In the genomic region with DNA sequence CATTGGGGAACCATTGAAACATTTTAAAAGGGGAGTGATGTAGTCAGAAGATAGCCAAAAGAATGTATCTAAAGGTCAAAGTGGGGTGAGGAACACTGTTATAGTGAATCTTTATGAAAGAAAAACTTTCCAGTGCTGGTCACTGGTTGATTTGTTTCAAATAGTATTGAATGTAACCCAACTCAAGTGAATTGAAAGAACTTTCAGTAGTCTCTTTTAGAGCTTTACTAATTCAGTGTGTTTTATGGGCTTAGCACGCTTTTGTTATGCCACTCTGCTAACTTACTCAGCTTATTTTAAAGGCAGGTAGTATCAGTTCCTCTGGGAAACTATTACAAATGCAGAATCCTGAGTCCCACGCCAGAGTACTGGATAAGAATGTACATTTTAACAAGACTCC, we compare ENCODE assay signal across 23 cellular contexts. TPM values are rescaled to one million over a fixed set of nuclear protein-coding genes. Genes with fewer than 3 reads are reported as not detected.
A peak's percentile ranks its signal among the peaks of the same experiment; 100 is the strongest.
DNase-seq lines count a peak whose midpoint lies in the region; ATAC-seq, FAIRE-seq and TF ChIP-seq lines count a peak whose summit lies in the region.
"Had no signal": no experiment of that assay in that cellular context is flagged by ENCODE, and none has a peak within 500 bp of the region (broad histone marks: within the 10 kb centered on the region; RNA-seq: fewer than 3 reads in every experiment).

No MANE protein-coding gene starts in this region.

- no peaks in the 10 kb centered on the region for H3K9me3 ChIP-seq in K562 (replicated peaks; ENCODE audit: control insufficient read depth, insufficient read depth, low read depth, low read length)
- H3K9me3 ChIP-seq in CD4-positive, alpha-beta memory T cell (ENCODE audit: control insufficient read depth in 1 of 2, low read length in 2 of 2) = no peaks in the 10 kb centered on the region
- H3K9me3 ChIP-seq: SJSA1 had no signal

- intact Hi-C loops in K562 (cut with micrococcal nuclease) (no loop called here), lower leg skin (cut with DNase I; ENCODE audit: low total_unique reads) (no loop called here)
- intact Hi-C loops in CD4-positive, alpha-beta memory T cell (cut with micrococcal nuclease) = no loop called here

- CTCF ChIA-PET in K562 (lab: Yijun Ruan, JAX; ENCODE audit: low intra/inter-chr PET ratio) = no interaction called here
- CTCF ChIA-PET in CD4-positive, alpha-beta memory T cell (lab: Charles Lee; ENCODE audit: partially characterized antibody) = no interaction called here

- TF ChIP-seq EP300 in K562 (IDR thresholded peaks at IDR 0.05; ENCODE audit: low read length) = no peak

- H3K9me3 Mint-ChIP-seq in CD4-positive, alpha-beta memory T cell = no peaks in the 10 kb centered on the region

- no peak overlapping the region for H3K27ac Mint-ChIP-seq in CD4-positive, alpha-beta memory T cell
- H3K27ac Mint-ChIP-seq: CD14-positive monocyte, HFFc6 had no signal

- DNase-seq in K562 (ENCODE audit: extremely low read depth in 1 of 4, low spot score in 3 of 4) (no peak), HuH-7.5 (ENCODE audit: low spot score) (no peak), lower leg skin (ENCODE audit: low spot score in 2 of 2) (no peak)
- no peak for DNase-seq in CD4-positive, alpha-beta memory T cell
- DNase-seq: ACHN, AML-193, Caco-2, DMS153, EL, HFFc6, MV-4-11, NCI-H1417 treated with DMSO at 0.1 percent for 48 hours, NCI-H1930, NCI-H2171, NCI-H446 treated with DMSO at 0.1 percent for 48 hours, NCI-H774, PC-3 had no signal

- no peaks in the 10 kb centered on the region for H3K79me2 ChIP-seq in K562 (ENCODE audit: control insufficient read depth, insufficient read depth, low read length)

- H3K36me3 Mint-ChIP-seq in CD4-positive, alpha-beta memory T cell = no peaks in the 10 kb centered on the region
- H3K36me3 Mint-ChIP-seq: CD14-positive monocyte had no signal

- no peak overlapping the region for H3K4me3 ChIP-seq in K562
- no peak overlapping the region for H3K4me3 ChIP-seq in CD4-positive, alpha-beta memory T cell (ENCODE audit: low read length in 2 of 2)
- H3K4me3 ChIP-seq in lower leg skin (ENCODE audit: low read depth, poor library complexity, severe bottlenecking) = no peak overlapping the region
- H3K4me3 ChIP-seq: SJSA1 had no signal

- no peaks in the 10 kb centered on the region for H3K27me3 ChIP-seq in K562 (ENCODE audit: control insufficient read depth in 2 of 2, insufficient read depth in 2 of 2, low read length in 2 of 2)
- no peaks in the 10 kb centered on the region for H3K27me3 ChIP-seq in CD4-positive, alpha-beta memory T cell (ENCODE audit: insufficient read depth, low read length)
- H3K27me3 ChIP-seq: SJSA1 had no signal

- no peak overlapping the region for H3K4me2 ChIP-seq in K562 (ENCODE audit: insufficient read depth, low read length)

- H2AFZ ChIP-seq in K562 (ENCODE audit: low read depth, low read length) = 0 out of 2 replicates have a peak overlapping the region, but pooled peaks have one; percentile 27

- no peak for TF ChIP-seq POLR2A in K562 (conservative IDR thresholded peaks at IDR 0.05)
- no peak for TF ChIP-seq POLR2A in GM18505 (IDR thresholded peaks at IDR 0.05; ENCODE audit: borderline replicate concordance, extremely low read depth, insufficient read depth, insufficient read length)
- no peak for TF ChIP-seq POLR2A in lower leg skin (IDR thresholded peaks at IDR 0.05)

- no TSS peak for BruUV-seq in K562 (replicated peaks; lab: Mats Ljungman, UMichigan)

- POLR2A ChIA-PET in K562 (lab: Yijun Ruan, JAX) = no interaction called here
- POLR2A ChIA-PET in CD4-positive, alpha-beta memory T cell (lab: Charles Lee; ENCODE audit: partially characterized antibody) = no interaction called here

- FAIRE-seq in K562 (lab: Jason Lieb, UNC) = no peak

- no peaks in the 10 kb centered on the region for H3K36me3 ChIP-seq in K562 (ENCODE audit: control insufficient read depth, insufficient read depth, low read length)
- no peaks in the 10 kb centered on the region for H3K36me3 ChIP-seq in CD4-positive, alpha-beta memory T cell (ENCODE audit: insufficient read depth, low read length)
- H3K36me3 ChIP-seq: SJSA1 had no signal

- no peak overlapping the region for H3K4me3 Mint-ChIP-seq in CD4-positive, alpha-beta memory T cell
- H3K4me3 Mint-ChIP-seq: CD14-positive monocyte, HFFc6 had no signal

- TF ChIP-seq CTCF in K562 (IDR thresholded peaks at IDR 0.05 in 2 of 3, conservative IDR thresholded peaks at IDR 0.05 in 1 of 3; ENCODE audit: insufficient read depth in 2 of 3, low read depth in 1 of 3, low read length in 3 of 3) (no peak), lower leg skin (IDR thresholded peaks at IDR 0.05) (no peak)

- 13% methylated on average over 2 of the region's 2 CpGs for WGBS in K562 (ENCODE audit: insufficient coverage, low coverage, missing lambda C conversion rate)
- 83 to 93% methylated on average over 2 of the region's 2 CpGs for WGBS in lower leg skin, 2 donors

- H3K27ac ChIP-seq in K562 (ENCODE audit: extremely low read depth, low read depth, low read length) = no peak overlapping the region
- H3K27ac ChIP-seq in CD4-positive, alpha-beta memory T cell (ENCODE audit: low read depth, low read length) = no peak overlapping the region
- H3K27ac ChIP-seq: SJSA1 had no signal

- H3K9me1 ChIP-seq in K562 (ENCODE audit: control insufficient read depth, insufficient read depth, low read length) = no peaks in the 10 kb centered on the region

- H4K20me1 ChIP-seq in K562 (replicated peaks; ENCODE audit: control insufficient read depth, insufficient read depth, low read length) = no peaks in the 10 kb centered on the region

- H3K4me1 ChIP-seq in K562 (replicated peaks in 1 of 2; ENCODE audit: control insufficient read depth in 2 of 2, insufficient read depth in 2 of 2, low read length in 2 of 2) = no peaks in the 10 kb centered on the region; a peak in 1 of 5 replicates
- no peaks in the 10 kb centered on the region for H3K4me1 ChIP-seq in CD4-positive, alpha-beta memory T cell (ENCODE audit: insufficient read depth, low read length)
- H3K4me1 ChIP-seq: SJSA1 had no signal

- ATAC-seq in GM18502 (IDR thresholded peaks at IDR 0.05; ENCODE audit: poor library complexity, unreplicated experiment) = peak; percentile 54
- ATAC-seq in GM19025 (IDR thresholded peaks at IDR 0.05; ENCODE audit: low read depth, unreplicated experiment) = peak; percentile 64
- peak; percentile 66 for ATAC-seq in HG02759 (IDR thresholded peaks at IDR 0.05; ENCODE audit: unreplicated experiment)
- ATAC-seq in K562 = no peak
- ATAC-seq in GM18505 (IDR thresholded peaks at IDR 0.05; ENCODE audit: unreplicated experiment) = no peak
- ATAC-seq: PC-3 had no signal

- H3K9ac ChIP-seq in K562 (ENCODE audit: insufficient read depth in 1 of 2, low read depth in 2 of 2, low read length in 2 of 2) = no peak overlapping the region

- H3K4me1 Mint-ChIP-seq in CD4-positive, alpha-beta memory T cell = peaks cover 0 to 3% (median 0%) of the 10 kb centered on the region in 4 donors
- H3K4me1 Mint-ChIP-seq: CD14-positive monocyte had no signal

- no peak for TF ChIP-seq RAD21 in K562 (CRISPR knock-in tag; conservative IDR thresholded peaks at IDR 0.05 in 1 of 2, IDR thresholded peaks at IDR 0.05 in 1 of 2)

- peaks cover 6 to 9% of the 10 kb centered on the region in 2 donors for H3K27me3 Mint-ChIP-seq in CD4-positive, alpha-beta memory T cell

- in situ Hi-C loops in K562 (cut with MboI) = no loop called here

TF ChIP-seq in K562, 482 proteins besides CTCF, POLR2A, EP300 and RAD21:
- no peak for TF ChIP-seq TEAD2 (tag; IDR thresholded peaks at IDR 0.05)
- no peak for TF ChIP-seq ARID2 (IDR thresholded peaks at IDR 0.05)
- no peak for TF ChIP-seq ZNF217 (CRISPR knock-in tag; IDR thresholded peaks at IDR 0.05)
- no peak for TF ChIP-seq GATA2 (CRISPR knock-in tag; IDR thresholded peaks at IDR 0.05)

RNA-seq across cellular contexts. Expression of a gene that starts 57.3 kb away (rescaled TPM):
- total RNA-seq in K562 (2011; cell fraction: chromatin; rRNA removed; ENCODE audit: low replicate concordance) = not detected in 2 replicates
- total RNA-seq in K562 (2011; cell fraction: nucleolus; rRNA removed) = not detected in 2 replicates
- total RNA-seq in K562 (2011; cell fraction: nucleoplasm; rRNA removed) = not detected in 2 replicates
- not detected in 2 replicates for total RNA-seq in K562 (2014; rRNA removed)
- not detected in 2 replicates for total RNA-seq in K562 (2014; rRNA removed; fragmentation: Illumina TruSeq; extraction: Trizol)
- 0.18 TPM in 1 of 2 replicates, not detected in the other for total RNA-seq in K562 (2015; rRNA removed; fragmentation: Illumina TruSeq; extraction: Trizol)
- not detected in 2 replicates for total RNA-seq in K562 (2021)
- not detected in 2 replicates for polyA plus RNA-seq in K562 (2011; rRNA removed)
- polyA plus RNA-seq in K562 (2011; cell fraction: cytosol; rRNA removed) = 0.06 TPM in 1 of 2 replicates, not detected in the other
- not detected in 2 replicates for polyA plus RNA-seq in K562 (2011; cell fraction: nucleus; rRNA removed)
- polyA plus RNA-seq in K562 (2012) = 0.14 TPM in 1 of 2 replicates, not detected in the other
- polyA plus RNA-seq in K562 (2014; fragmentation: Illumina TruSeq; extraction: Trizol) = not detected in 2 replicates
- under 1 TPM; 0.06 to 0.35 TPM for polyA plus RNA-seq in K562 (2014; fragmentation: Nextera tagmentation; extraction: Ambion mirVana)
- polyA plus RNA-seq in K562 (2014; rRNA removed) = 0.05 TPM in 1 of 2 replicates, not detected in the other
- not detected in 2 replicates for polyA minus RNA-seq in K562 (2011; rRNA and poly(A)+ RNA removed)
- polyA minus RNA-seq in K562 (2011; cell fraction: cytosol; rRNA and poly(A)+ RNA removed) = not detected in 2 replicates
- not detected in 2 replicates for polyA minus RNA-seq in K562 (2011; cell fraction: nucleus; rRNA and poly(A)+ RNA removed)
- total RNA-seq in CD4-positive, alpha-beta memory T cell = not detected
- not detected for polyA plus RNA-seq in CD4-positive, alpha-beta memory T cell
- under 1 TPM in 1 of 4 donors, not detected in 3; 0.96 TPM for total RNA-seq in lower leg skin
- total RNA-seq: Caco-2, HFFc6, PC-3 had no signal
- polyA plus RNA-seq: CD14-positive monocyte had no signal

Comparison
In these comparisons a context has a peak if more than half of its experiments do, and no peak if none do; other contexts are left out.
1. ATAC-seq: peak in GM18502 (single experiment), GM19025 (single experiment) and HG02759 (single experiment); none in K562 (single experiment) and GM18505 (single experiment).